In the genomic region with DNA sequence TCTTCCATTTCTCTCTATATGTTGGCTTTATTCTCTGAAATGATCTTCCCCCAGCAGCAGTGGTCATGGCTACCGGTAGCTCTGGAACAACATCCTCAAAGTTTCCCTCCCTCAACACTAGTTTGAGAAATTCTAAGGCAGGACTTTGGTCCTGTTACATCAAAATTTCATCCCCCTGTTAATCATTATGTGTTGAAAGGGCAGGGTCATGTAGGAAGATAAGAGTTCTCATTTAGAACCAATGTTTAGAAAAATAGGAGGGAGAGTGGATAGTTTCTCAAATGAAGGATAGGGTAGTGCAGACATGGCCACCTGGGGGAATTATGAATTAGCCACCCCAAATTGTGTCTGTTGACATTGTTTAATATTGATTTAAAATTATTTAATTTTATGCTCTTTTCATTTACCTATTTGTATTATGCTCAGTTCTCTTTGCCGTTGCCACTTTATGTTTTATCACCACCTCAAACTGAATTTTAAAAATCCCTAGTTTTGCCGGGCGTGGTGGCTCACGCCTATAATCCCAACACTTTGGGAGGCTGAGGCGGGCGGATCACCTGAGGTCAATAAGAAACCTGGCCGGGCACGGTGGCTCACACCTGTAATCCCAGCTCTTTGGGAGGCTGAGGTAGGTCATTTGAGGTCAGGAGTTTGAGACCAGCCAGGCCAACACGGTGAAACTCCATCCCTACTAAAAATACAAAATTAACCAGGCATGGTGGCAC, we compare ENCODE assay signal across 1 cellular context.
TF ChIP-seq lines count a peak whose summit lies in the region.

No MANE protein-coding gene starts in this region.

TF ChIP-seq in GM12878, 131 proteins besides CTCF, POLR2A, EP300 and RAD21:
- TF ChIP-seq ZNF622 (IDR thresholded peaks at IDR 0.05) (no peak), FOXK2 (IDR thresholded peaks at IDR 0.05) (peak; percentile 31; the same call in 1 of the 2 replicates)
